In genomic region chr17:40564883-40565744, GRCh38 we compare ENCODE assay signal across 9 cellular contexts. TPM values are rescaled to one million over a fixed set of nuclear protein-coding genes. Genes with fewer than 3 reads are reported as not detected.
DNase-seq lines count a peak whose midpoint lies in the region; ATAC-seq and TF ChIP-seq lines count a peak whose summit lies in the region.
"Had no signal": no experiment of that assay in that cellular context is flagged by ENCODE, and none has a peak within 500 bp of the region (broad histone marks: within the 10 kb centered on the region; RNA-seq: fewer than 3 reads in every experiment).

CCR7 (minus strand) TSS chr17:40565472; CDS start chr17:40565409, 63 bp downstream.

- TF ChIP-seq CTCF in CD14-positive monocyte (IDR thresholded peaks at IDR 0.05) (no peak), natural killer cell (IDR thresholded peaks at IDR 0.05) (no peak), MCF 10A (IDR thresholded peaks at IDR 0.05; ENCODE audit: unreplicated experiment) (no peak)

- H3K27ac Mint-ChIP-seq in CD14-positive monocyte: peak within 1 kb of the TSS in 4 of 7 donors; percentile 22 to 79 (median 49)
- H3K27ac Mint-ChIP-seq in natural killer cell: peak within 1 kb of the TSS; percentile 80 to 91
- no peak within 1 kb of the TSS for H3K27ac Mint-ChIP-seq in MCF 10A (ENCODE audit: low read depth, unreplicated experiment)

- POLR2A ChIA-PET in MCF 10A (lab: Yijun Ruan, JAX): no interaction called here

- peaks cover 19% of the 10 kb centered on the region for H3K4me1 Mint-ChIP-seq in CD14-positive monocyte
- peaks cover 56 to 64% of the 10 kb centered on the region in 2 donors for H3K4me1 Mint-ChIP-seq in natural killer cell
- peaks cover 6% of the 10 kb centered on the region for H3K4me1 Mint-ChIP-seq in MCF 10A (ENCODE audit: insufficient read depth, unreplicated experiment)

- no peaks in the 10 kb centered on the region for H3K36me3 Mint-ChIP-seq in CD14-positive monocyte
- no peaks in the 10 kb centered on the region for H3K36me3 Mint-ChIP-seq in natural killer cell
- no peaks in the 10 kb centered on the region for H3K36me3 Mint-ChIP-seq in MCF 10A (ENCODE audit: insufficient read depth, unreplicated experiment)

- DNase-seq in CD14-positive monocyte (ENCODE audit: low spot score) (no peak), NOMO-1 treated with DMSO at 0.1 percent for 48 hours (lab: John Stamatoyannopoulos, UW; ENCODE audit: unreplicated experiment) (peak; percentile 59), natural killer cell (peak; percentile 66), NCI-H2227 treated with DMSO at 0.1 percent for 48 hours (lab: John Stamatoyannopoulos, UW) (no peak), MCF 10A (ENCODE audit: unreplicated experiment) (no peak), occipital lobe (lab: John Stamatoyannopoulos, UW) (no peak), germinal center (ENCODE audit: low spot score) (no peak)
- DNase-seq in activated T-cell treated with anti-CD3 and anti-CD28 coated beads, Interleukin-2, amount 50 U/mL, for 1 hour: peak; percentile 88
- DNase-seq: testis had no signal

- BruUV-seq in MCF 10A (replicated peaks; lab: Mats Ljungman, UMichigan): no TSS peak

- peak; percentile 48 to 59 (median 59) for ATAC-seq in natural killer cell

- H3K9me3 Mint-ChIP-seq in CD14-positive monocyte (peaks cover 0 to 4% (median 0%) of the 10 kb centered on the region in 7 donors), natural killer cell (no peaks in the 10 kb centered on the region), MCF 10A (ENCODE audit: unreplicated experiment) (peaks cover 4% of the 10 kb centered on the region)

- H3K27me3 Mint-ChIP-seq in CD14-positive monocyte (ENCODE audit: low read depth in 3 of 3) (peaks cover 26 to 46% (median 33%) of the 10 kb centered on the region in 3 donors), natural killer cell (ENCODE audit: low read depth in 2 of 2) (peaks cover 26 to 33% of the 10 kb centered on the region in 2 donors), MCF 10A (ENCODE audit: insufficient read depth, unreplicated experiment) (peaks cover 55% of the 10 kb centered on the region)

- H3K4me3 Mint-ChIP-seq in CD14-positive monocyte (peak within 1 kb of the TSS; percentile 46 to 56), natural killer cell (peak within 1 kb of the TSS; percentile 72), MCF 10A (ENCODE audit: unreplicated experiment) (no peak within 1 kb of the TSS)

- CTCF ChIA-PET in MCF 10A (lab: Yijun Ruan, JAX): interaction anchor here (0.6 to 1.3 kb wide), 3 partner anchors 10 to 1113 kb away, joined by 3 read pairs; no protein-coding TSS in a partner anchor

- intact Hi-C loops in CD14-positive monocyte (cut with micrococcal nuclease) (no loop called here), natural killer cell (cut with micrococcal nuclease) (loop anchor here (1.0 to 5.0 kb wide), 2 partner anchors 43 to 82 kb away; partner anchors contain the start of gene SMARCE1), MCF 10A (cut with micrococcal nuclease) (no loop called here)

RNA-seq across cellular contexts. Expression of gene CCR7, which starts in this region (rescaled TPM):
- 1 to 10 TPM; 1.2 to 2.1 TPM for polyA plus RNA-seq in CD14-positive monocyte
- total RNA-seq in natural killer cell: 1 to 10 TPM; 3.2 to 8.0 (median 6.6) TPM
- not detected in 2 replicates for total RNA-seq in MCF 10A (2022)
- not detected for total RNA-seq in occipital lobe

Comparison
In these comparisons a context has a peak if more than half of its experiments do, and no peak if none do; other contexts are left out.
1. DNase-seq: peak in NOMO-1 treated with DMSO at 0.1 percent for 48 hours (single experiment), activated T-cell treated with anti-CD3 and anti-CD28 coated beads, Interleukin-2, amount 50 U/mL, for 1 hour (single experiment) and natural killer cell (single experiment); none in CD14-positive monocyte (single experiment), NCI-H2227 treated with DMSO at 0.1 percent for 48 hours (single experiment), MCF 10A (single experiment), occipital lobe (single experiment) and germinal center (single experiment).